8 cellular contexts compared by ENCODE assay signal in the genomic region with DNA sequence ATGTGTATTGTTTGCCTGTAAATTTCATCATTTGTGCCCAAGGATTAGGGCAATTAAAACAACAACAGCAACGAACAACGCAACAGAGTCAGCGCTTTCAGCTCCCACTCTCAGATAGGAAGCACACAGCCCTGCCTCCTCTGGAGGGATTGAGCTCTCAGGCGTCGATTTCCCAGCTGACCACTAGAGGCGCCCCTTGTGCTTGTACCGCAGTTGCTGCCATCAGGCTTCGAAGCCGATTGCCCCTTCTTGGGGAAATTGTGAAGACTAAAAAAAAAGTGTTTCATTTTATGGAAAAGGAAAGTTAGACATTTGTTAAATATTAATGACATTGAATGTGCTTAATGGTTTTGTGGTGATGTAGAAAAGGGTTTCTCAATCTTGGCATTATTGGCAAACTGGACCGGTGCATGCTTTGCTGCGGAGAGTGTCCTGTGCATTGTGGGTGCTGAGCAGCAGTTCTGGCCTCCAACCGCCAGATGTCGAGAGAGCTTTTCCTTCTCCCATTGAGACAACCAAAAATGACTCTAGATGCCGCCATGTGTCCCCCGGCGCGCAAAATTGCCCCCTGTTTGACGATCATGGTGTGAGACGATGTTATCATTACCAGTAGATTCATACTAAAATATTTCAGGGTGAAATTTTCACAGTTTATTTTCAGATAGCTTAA.
DNase-seq lines count a peak whose midpoint lies in the region; ATAC-seq and TF ChIP-seq lines count a peak whose summit lies in the region.

No MANE protein-coding gene starts in this region.

- H3K4me1 Mint-ChIP-seq in progenitor cell of endocrine pancreas (ENCODE audit: low read depth): no peaks in the 10 kb centered on the region

- TF ChIP-seq POLR2A in GM18505 (IDR thresholded peaks at IDR 0.05; ENCODE audit: borderline replicate concordance, extremely low read depth, insufficient read depth, insufficient read length): no peak

- no peaks in the 10 kb centered on the region for H3K9me3 Mint-ChIP-seq in progenitor cell of endocrine pancreas (ENCODE audit: low read depth)

- H3K27me3 Mint-ChIP-seq in progenitor cell of endocrine pancreas: peaks cover 54% of the 10 kb centered on the region

- H3K36me3 Mint-ChIP-seq in progenitor cell of endocrine pancreas (ENCODE audit: insufficient read depth): no peaks in the 10 kb centered on the region

- H3K27ac Mint-ChIP-seq in progenitor cell of endocrine pancreas: no peak overlapping the region

- TF ChIP-seq CTCF in GM12874 (IDR thresholded peaks at IDR 0.05; ENCODE audit: insufficient read depth, low read depth, low read length) (peak; percentile 68), epithelial cell of esophagus (IDR thresholded peaks at IDR 0.05; ENCODE audit: insufficient read depth, low read depth, low read length, missing control alignments) (peak; percentile 28), progenitor cell of endocrine pancreas (IDR thresholded peaks at IDR 0.05; ENCODE audit: unreplicated experiment) (peak; percentile 82)

- DNase-seq in Ammon's horn (ENCODE audit: low spot score) (peak; percentile 61), NCI-H69 (lab: John Stamatoyannopoulos, UW) (peak; percentile 38), epithelial cell of esophagus (ENCODE audit: low read depth) (peak; percentile 3), progenitor cell of endocrine pancreas (ENCODE audit: low spot score, unreplicated experiment) (peak; percentile 23), NCI-H187 treated with DMSO at 0.1 percent for 48 hours (lab: John Stamatoyannopoulos, UW) (no peak)

- ATAC-seq in GM18505 (IDR thresholded peaks at IDR 0.05; ENCODE audit: unreplicated experiment) (no peak), HG02588 (IDR thresholded peaks at IDR 0.05; ENCODE audit: unreplicated experiment) (no peak)

- H3K4me3 Mint-ChIP-seq in progenitor cell of endocrine pancreas (ENCODE audit: low read depth): no peak overlapping the region

- H3K4me3 ChIP-seq in epithelial cell of esophagus (ENCODE audit: low read length): no peak overlapping the region

Comparison
In these comparisons a context has a peak if more than half of its experiments do, and no peak if none do; other contexts are left out.
1. CTCF ChIP-seq: peak in every context shown above with its lines; median percentile 82 in progenitor cell of endocrine pancreas; 68 in GM12874; 28 in epithelial cell of esophagus.